Comparison of ENCODE assay signal across 2 cellular contexts in genomic region chr17:16243385-16243784, GRCh38.
A peak's percentile ranks its signal among the peaks of the same experiment; 100 is the strongest.
TF ChIP-seq lines count a peak whose summit lies in the region.

No MANE protein-coding gene starts in this region.

TF ChIP-seq in IMR-90, 13 proteins besides CTCF, POLR2A, EP300 and RAD21:
- TF ChIP-seq FOS (IDR thresholded peaks at IDR 0.05; ENCODE audit: low read depth, low read length) = no peak
- no peak for TF ChIP-seq CHD1 (IDR thresholded peaks at IDR 0.05; ENCODE audit: low read depth, low read length)
- TF ChIP-seq CEBPB (IDR thresholded peaks at IDR 0.05; ENCODE audit: low read depth, low read length) = peak; percentile 85
- no peak for TF ChIP-seq BHLHE40 (IDR thresholded peaks at IDR 0.05; ENCODE audit: low read depth, low read length)
TF ChIP-seq in IMR-90: peak in this region for 1.

TF ChIP-seq in GM12878, 131 proteins besides CTCF, POLR2A, EP300 and RAD21:
- TF ChIP-seq PAX8 (IDR thresholded peaks at IDR 0.05) (no peak), SP1 (IDR thresholded peaks at IDR 0.05; ENCODE audit: low read depth, low read length) (no peak), BRCA1 (IDR thresholded peaks at IDR 0.05; ENCODE audit: low read depth, low read length) (no peak), ZNF384 (IDR thresholded peaks at IDR 0.05; ENCODE audit: borderline replicate concordance, low read depth, low read length) (no peak), TARDBP (IDR thresholded peaks at IDR 0.05; ENCODE audit: borderline replicate concordance) (no peak), RB1 (IDR thresholded peaks at IDR 0.05; ENCODE audit: borderline replicate concordance) (no peak), ETV6 (conservative IDR thresholded peaks at IDR 0.05 in 1 of 2, IDR thresholded peaks at IDR 0.05 in 1 of 2; ENCODE audit: borderline replicate concordance in 1 of 2, low read depth in 1 of 2) (no peak), IKZF1 (conservative IDR thresholded peaks at IDR 0.05) (no peak), SKIL (IDR thresholded peaks at IDR 0.05; ENCODE audit: low read depth, poor library complexity, severe bottlenecking) (no peak), TCF7 (IDR thresholded peaks at IDR 0.05; ENCODE audit: borderline replicate concordance) (no peak), ZSCAN29 (IDR thresholded peaks at IDR 0.05) (no peak), IKZF2 (IDR thresholded peaks at IDR 0.05) (no peak), TAF1 (IDR thresholded peaks at IDR 0.05; ENCODE audit: borderline replicate concordance, low read depth, low read length) (no peak), MXI1 (IDR thresholded peaks at IDR 0.05; ENCODE audit: low read depth, low read length) (no peak), NRF1 (conservative IDR thresholded peaks at IDR 0.05; ENCODE audit: low read depth, low read length) (no peak), HDAC6 (IDR thresholded peaks at IDR 0.05; ENCODE audit: unreplicated experiment) (no peak)
- TF ChIP-seq, protein P1, sequence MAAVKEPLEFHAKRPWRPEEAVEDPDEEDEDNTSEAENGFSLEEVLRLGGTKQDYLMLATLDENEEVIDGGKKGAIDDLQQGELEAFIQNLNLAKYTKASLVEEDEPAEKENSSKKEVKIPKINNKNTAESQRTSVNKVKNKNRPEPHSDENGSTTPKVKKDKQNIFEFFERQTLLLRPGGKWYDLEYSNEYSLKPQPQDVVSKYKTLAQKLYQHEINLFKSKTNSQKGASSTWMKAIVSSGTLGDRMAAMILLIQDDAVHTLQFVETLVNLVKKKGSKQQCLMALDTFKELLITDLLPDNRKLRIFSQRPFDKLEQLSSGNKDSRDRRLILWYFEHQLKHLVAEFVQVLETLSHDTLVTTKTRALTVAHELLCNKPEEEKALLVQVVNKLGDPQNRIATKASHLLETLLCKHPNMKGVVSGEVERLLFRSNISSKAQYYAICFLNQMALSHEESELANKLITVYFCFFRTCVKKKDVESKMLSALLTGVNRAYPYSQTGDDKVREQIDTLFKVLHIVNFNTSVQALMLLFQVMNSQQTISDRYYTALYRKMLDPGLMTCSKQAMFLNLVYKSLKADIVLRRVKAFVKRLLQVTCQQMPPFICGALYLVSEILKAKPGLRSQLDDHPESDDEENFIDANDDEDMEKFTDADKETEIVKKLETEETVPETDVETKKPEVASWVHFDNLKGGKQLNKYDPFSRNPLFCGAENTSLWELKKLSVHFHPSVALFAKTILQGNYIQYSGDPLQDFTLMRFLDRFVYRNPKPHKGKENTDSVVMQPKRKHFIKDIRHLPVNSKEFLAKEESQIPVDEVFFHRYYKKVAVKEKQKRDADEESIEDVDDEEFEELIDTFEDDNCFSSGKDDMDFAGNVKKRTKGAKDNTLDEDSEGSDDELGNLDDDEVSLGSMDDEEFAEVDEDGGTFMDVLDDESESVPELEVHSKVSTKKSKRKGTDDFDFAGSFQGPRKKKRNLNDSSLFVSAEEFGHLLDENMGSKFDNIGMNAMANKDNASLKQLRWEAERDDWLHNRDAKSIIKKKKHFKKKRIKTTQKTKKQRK (IDR thresholded peaks at IDR 0.05; ENCODE audit: low read depth, low read length) = no peak
- TF ChIP-seq, protein P2, sequence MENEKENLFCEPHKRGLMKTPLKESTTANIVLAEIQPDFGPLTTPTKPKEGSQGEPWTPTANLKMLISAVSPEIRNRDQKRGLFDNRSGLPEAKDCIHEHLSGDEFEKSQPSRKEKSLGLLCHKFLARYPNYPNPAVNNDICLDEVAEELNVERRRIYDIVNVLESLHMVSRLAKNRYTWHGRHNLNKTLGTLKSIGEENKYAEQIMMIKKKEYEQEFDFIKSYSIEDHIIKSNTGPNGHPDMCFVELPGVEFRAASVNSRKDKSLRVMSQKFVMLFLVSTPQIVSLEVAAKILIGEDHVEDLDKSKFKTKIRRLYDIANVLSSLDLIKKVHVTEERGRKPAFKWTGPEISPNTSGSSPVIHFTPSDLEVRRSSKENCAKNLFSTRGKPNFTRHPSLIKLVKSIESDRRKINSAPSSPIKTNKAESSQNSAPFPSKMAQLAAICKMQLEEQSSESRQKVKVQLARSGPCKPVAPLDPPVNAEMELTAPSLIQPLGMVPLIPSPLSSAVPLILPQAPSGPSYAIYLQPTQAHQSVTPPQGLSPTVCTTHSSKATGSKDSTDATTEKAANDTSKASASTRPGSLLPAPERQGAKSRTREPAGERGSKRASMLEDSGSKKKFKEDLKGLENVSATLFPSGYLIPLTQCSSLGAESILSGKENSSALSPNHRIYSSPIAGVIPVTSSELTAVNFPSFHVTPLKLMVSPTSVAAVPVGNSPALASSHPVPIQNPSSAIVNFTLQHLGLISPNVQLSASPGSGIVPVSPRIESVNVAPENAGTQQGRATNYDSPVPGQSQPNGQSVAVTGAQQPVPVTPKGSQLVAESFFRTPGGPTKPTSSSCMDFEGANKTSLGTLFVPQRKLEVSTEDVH (IDR thresholded peaks at IDR 0.05; ENCODE audit: low read depth, partially characterized antibody) = no peak
- TF ChIP-seq, protein P3, sequence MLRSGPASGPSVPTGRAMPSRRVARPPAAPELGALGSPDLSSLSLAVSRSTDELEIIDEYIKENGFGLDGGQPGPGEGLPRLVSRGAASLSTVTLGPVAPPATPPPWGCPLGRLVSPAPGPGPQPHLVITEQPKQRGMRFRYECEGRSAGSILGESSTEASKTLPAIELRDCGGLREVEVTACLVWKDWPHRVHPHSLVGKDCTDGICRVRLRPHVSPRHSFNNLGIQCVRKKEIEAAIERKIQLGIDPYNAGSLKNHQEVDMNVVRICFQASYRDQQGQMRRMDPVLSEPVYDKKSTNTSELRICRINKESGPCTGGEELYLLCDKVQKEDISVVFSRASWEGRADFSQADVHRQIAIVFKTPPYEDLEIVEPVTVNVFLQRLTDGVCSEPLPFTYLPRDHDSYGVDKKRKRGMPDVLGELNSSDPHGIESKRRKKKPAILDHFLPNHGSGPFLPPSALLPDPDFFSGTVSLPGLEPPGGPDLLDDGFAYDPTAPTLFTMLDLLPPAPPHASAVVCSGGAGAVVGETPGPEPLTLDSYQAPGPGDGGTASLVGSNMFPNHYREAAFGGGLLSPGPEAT (IDR thresholded peaks at IDR 0.05; ENCODE audit: low read depth) = no peak
- TF ChIP-seq, protein P4, sequence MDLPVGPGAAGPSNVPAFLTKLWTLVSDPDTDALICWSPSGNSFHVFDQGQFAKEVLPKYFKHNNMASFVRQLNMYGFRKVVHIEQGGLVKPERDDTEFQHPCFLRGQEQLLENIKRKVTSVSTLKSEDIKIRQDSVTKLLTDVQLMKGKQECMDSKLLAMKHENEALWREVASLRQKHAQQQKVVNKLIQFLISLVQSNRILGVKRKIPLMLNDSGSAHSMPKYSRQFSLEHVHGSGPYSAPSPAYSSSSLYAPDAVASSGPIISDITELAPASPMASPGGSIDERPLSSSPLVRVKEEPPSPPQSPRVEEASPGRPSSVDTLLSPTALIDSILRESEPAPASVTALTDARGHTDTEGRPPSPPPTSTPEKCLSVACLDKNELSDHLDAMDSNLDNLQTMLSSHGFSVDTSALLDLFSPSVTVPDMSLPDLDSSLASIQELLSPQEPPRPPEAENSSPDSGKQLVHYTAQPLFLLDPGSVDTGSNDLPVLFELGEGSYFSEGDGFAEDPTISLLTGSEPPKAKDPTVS (IDR thresholded peaks at IDR 0.05; ENCODE audit: low read depth, low read length) = no peak
